ENCODE assay signal across 8 cellular contexts in genomic region chr15:32615051-32615870, GRCh38. TPM values are rescaled to one million over a fixed set of nuclear protein-coding genes. Genes with fewer than 3 reads are reported as not detected.
A peak's percentile ranks its signal among the peaks of the same experiment; 100 is the strongest.
DNase-seq lines count a peak whose midpoint lies in the region; ATAC-seq, FAIRE-seq and TF ChIP-seq lines count a peak whose summit lies in the region.
"Not testable (repeated sequence)": the region's sequence is repeated elsewhere in the genome, so short reads cannot be mapped to it uniquely, and the experiment has no call there.

TSS of gene ARHGAP11A (plus strand) at chr15:32615504. CDS start at chr15:32616212, 708 bp downstream.

- not testable (repeated sequence) for TF ChIP-seq CTCF in GM13977 (IDR thresholded peaks at IDR 0.05; ENCODE audit: extremely low read depth, insufficient read depth, missing control alignments); keratinocyte (optimal IDR thresholded peaks at IDR 0.05 in 1 of 3, IDR thresholded peaks at IDR 0.05 in 1 of 3, conservative IDR thresholded peaks at IDR 0.05 in 1 of 3; ENCODE audit: extremely low read depth in 1 of 3, insufficient read depth in 2 of 3, low read length in 3 of 3)
- peak in 4 of 56 donors; percentile 12 to 26 (median 18) for TF ChIP-seq CTCF in dorsolateral prefrontal cortex (IDR thresholded peaks at IDR 0.05 in 54 of 56, conservative IDR thresholded peaks at IDR 0.05 in 2 of 56; ENCODE audit: low read depth in 1 of 56, partially characterized antibody in 56 of 56)

- not testable (repeated sequence) for FAIRE-seq in keratinocyte (lab: Jason Lieb, UNC)

- not testable (repeated sequence) for H4K20me1 ChIP-seq in keratinocyte (ENCODE audit: control insufficient read depth, extremely low read depth, insufficient read depth, low read length)

- in situ Hi-C loops in GM13977 (cut with MboI; ENCODE audit: low pct_unique_long_range_greater_than_20kb, low sequenced_read_pairs, unreplicated experiment): not testable (repeated sequence)

- not testable (repeated sequence) for H3K4me1 ChIP-seq in keratinocyte (ENCODE audit: control insufficient read depth, extremely low read depth, insufficient read depth, low read length)

- peaks cover 34% of the 10 kb centered on the region for H3K79me2 ChIP-seq in keratinocyte (ENCODE audit: control insufficient read depth, insufficient read depth, low read length)

- peak; percentile 77 for ATAC-seq in HG02588 (IDR thresholded peaks at IDR 0.05; ENCODE audit: unreplicated experiment)

- not testable (repeated sequence) for H3K9me1 ChIP-seq in keratinocyte (ENCODE audit: control insufficient read depth, extremely low read depth, insufficient read depth, low read length)

- peak within 1 kb of the TSS; percentile 88 for H2AFZ ChIP-seq in keratinocyte (ENCODE audit: control insufficient read depth, low read length)

- DNase-seq in GM13977 (ENCODE audit: low spot score): peak; percentile 64
- DNase-seq in M059J (ENCODE audit: low read depth): peak; percentile 76
- peak; percentile 62 to 63 for DNase-seq in activated CD8-positive, alpha-beta memory T cell treated with anti-CD3 and anti-CD28 coated beads for 4 hours (ENCODE audit: low read depth in 2 of 2)
- peak; percentile 46 to 78 (median 75) for DNase-seq in dorsolateral prefrontal cortex
- peak; percentile 52 for DNase-seq in keratinocyte (ENCODE audit: low read depth, low spot score)
- DNase-seq in skeletal muscle cell (ENCODE audit: low read depth): peak; percentile 83
- peak; percentile 77 for DNase-seq in ureter (ENCODE audit: low spot score)

- H3K4me3 ChIP-seq in dorsolateral prefrontal cortex (peak within 1 kb of the TSS; percentile 39 to 71 (median 58)), keratinocyte (ENCODE audit: control insufficient read depth in 2 of 3, extremely low read depth in 1 of 3, insufficient read depth in 2 of 3, low read depth in 1 of 3, low read length in 3 of 3) (peak within 1 kb of the TSS; percentile 58 to 84 (median 71)), skeletal muscle cell (ENCODE audit: low read depth, low read length) (peak within 1 kb of the TSS; percentile 64)

- H3K27ac ChIP-seq in dorsolateral prefrontal cortex (peak within 1 kb of the TSS in 55 of 59 donors; percentile 49 to 92 (median 82)), keratinocyte (ENCODE audit: control insufficient read depth, insufficient read depth, low read length) (peak within 1 kb of the TSS; percentile 73)

- not testable (repeated sequence) for H3K9me3 ChIP-seq in keratinocyte (ENCODE audit: control insufficient read depth, low read depth, low read length)

- dilution Hi-C loops in keratinocyte (cut with MboI; ENCODE audit: extremely low pct_ligation_motif_present, low sequenced_read_pairs): not testable (repeated sequence)

- peak within 1 kb of the TSS; percentile 82 for H3K9ac ChIP-seq in keratinocyte (ENCODE audit: control insufficient read depth, extremely low read depth, insufficient read depth, low read length)

- not testable (repeated sequence) for H3K27me3 ChIP-seq in dorsolateral prefrontal cortex; keratinocyte (ENCODE audit: control insufficient read depth, extremely low read depth, insufficient read depth, low read length)

- H3K4me2 ChIP-seq in keratinocyte (ENCODE audit: control insufficient read depth, extremely low read depth, insufficient read depth, low read depth, low read length): peak within 1 kb of the TSS; percentile 69

- H3K36me3 ChIP-seq in keratinocyte (ENCODE audit: control insufficient read depth in 2 of 2, extremely low read depth in 1 of 2, insufficient read depth in 2 of 2, low read length in 2 of 2): not testable (repeated sequence)

- intact Hi-C loops in dorsolateral prefrontal cortex (cut with DNase I): not testable (repeated sequence)

RNA-seq across cellular contexts. Expression of gene ARHGAP11A, which starts in this region (rescaled TPM):
- 34.8 and 36.1 TPM in 2 replicates for total RNA-seq in M059J (2014; rRNA removed; shearing (Covaris generic))
- 1 to 10 TPM in 117 of 120 experiments, under 1 TPM in 3; 0.75 to 8.5 (median 2.6) TPM for total RNA-seq in dorsolateral prefrontal cortex
- 2.0 to 11.3 TPM (median 7.5 TPM) in 3 replicates for polyA plus RNA-seq in keratinocyte
- polyA plus RNA-seq in keratinocyte (2011; ENCODE audit: low read depth): 3.6 TPM
- 3.2 and 4.9 TPM in 2 replicates for polyA plus RNA-seq in keratinocyte (2011; cell fraction: cytosol; rRNA removed)
- polyA plus RNA-seq in keratinocyte (2011; cell fraction: nucleus; rRNA removed): 4.1 TPM in 2 replicates
- 1.7 and 20.2 TPM in 2 replicates for polyA plus RNA-seq in keratinocyte (2012; ENCODE audit: low replicate concordance)
- polyA minus RNA-seq in keratinocyte: 1.1 to 7.5 TPM (median 1.8 TPM) in 3 replicates
- polyA minus RNA-seq in keratinocyte (2011; cell fraction: cytosol; rRNA and poly(A)+ RNA removed): 3.1 TPM
- 1.8 and 4.8 TPM in 2 replicates for polyA minus RNA-seq in keratinocyte (2011; cell fraction: nucleus; rRNA and poly(A)+ RNA removed)
- 1.4 TPM for total RNA-seq in ureter

Comparison
In these comparisons a context has a peak if more than half of its experiments do, and no peak if none do; other contexts are left out.
1. Peak in every context shown above with its lines: DNase-seq, ATAC-seq, H3K4me3 ChIP-seq and H3K27ac ChIP-seq.